ENCODE assay signal across 9 cellular contexts in the genomic region with DNA sequence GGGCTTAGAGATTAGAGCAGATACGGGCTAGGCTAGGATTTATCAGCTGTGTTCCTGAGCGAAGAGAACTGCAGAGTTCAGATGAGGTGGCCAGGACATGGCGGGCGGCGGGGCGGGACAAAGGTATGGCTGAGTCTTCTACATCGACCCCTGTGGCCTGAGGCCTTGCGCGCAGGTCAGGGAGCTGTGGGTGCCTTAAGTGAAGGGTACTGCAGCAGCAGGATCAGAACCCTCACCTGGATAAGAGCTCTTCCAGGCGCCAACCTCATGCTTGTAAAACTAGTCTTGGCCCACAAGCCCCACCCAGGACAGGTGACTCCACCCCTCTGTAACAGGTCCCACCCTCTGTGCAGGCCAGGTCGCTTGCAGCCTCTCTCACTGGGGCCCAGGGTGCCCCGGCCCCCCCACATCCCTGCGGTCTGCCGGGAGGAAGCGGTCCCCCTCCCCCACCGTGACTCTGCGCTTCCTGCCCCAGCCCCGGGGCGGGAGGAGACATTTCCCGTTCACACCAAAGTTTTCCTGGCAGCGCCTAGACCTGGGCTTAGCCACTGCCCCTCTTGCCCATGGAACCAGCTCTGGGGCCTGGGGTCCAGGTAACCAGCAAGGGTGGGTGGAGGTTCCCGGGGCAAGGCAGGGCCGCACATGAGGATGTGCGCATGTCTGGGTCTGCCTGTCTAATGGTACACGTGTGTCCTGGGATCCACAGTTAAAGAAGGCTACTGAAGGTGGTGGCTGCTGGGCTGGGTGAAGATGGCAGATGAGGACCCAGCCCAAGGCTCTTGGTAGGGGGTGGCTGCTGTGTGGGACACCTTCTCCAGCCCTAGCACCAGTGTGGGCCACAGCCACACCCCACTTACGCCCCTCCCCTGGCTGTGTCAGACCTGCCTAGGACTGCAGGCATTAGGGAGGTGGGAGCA. TPM values are rescaled to one million over a fixed set of nuclear protein-coding genes. Genes with fewer than 3 reads are reported as not detected.
DNase-seq lines count a peak whose midpoint lies in the region; ATAC-seq and TF ChIP-seq lines count a peak whose summit lies in the region.
"Had no signal": no experiment of that assay in that cellular context is flagged by ENCODE, and none has a peak within 500 bp of the region (broad histone marks: within the 10 kb centered on the region; RNA-seq: fewer than 3 reads in every experiment).

No MANE protein-coding gene starts in this region.

- H3F3A ChIP-seq in OCI-LY1 (ENCODE audit: insufficient read depth, low read length): no peaks in the 10 kb centered on the region

- H3K4me3 ChIP-seq in OCI-LY1 (ENCODE audit: low read depth, low read length, poor library complexity, severe bottlenecking) (peak overlapping the region; percentile 29), iPS-18c (ENCODE audit: insufficient read depth, low read depth, low read length) (peak overlapping the region; percentile 20; the same call in 1 of the 2 replicates), BE2C (ENCODE audit: low read depth, low read length) (no peak overlapping the region)
- H3K4me3 ChIP-seq: PC-9 had no signal

- H3K27me3 ChIP-seq in OCI-LY1 (ENCODE audit: insufficient read depth, low read length) (no peaks in the 10 kb centered on the region), BE2C (no peaks in the 10 kb centered on the region)

- H3K9ac ChIP-seq in OCI-LY1 (ENCODE audit: low read length): peak overlapping the region; percentile 9; the same call in 1 of the 2 replicates

- H3K27ac ChIP-seq in OCI-LY1 (ENCODE audit: low read depth, low read length, poor library complexity, severe bottlenecking): peak overlapping the region; percentile 64
- H3K27ac ChIP-seq: PC-9 had no signal

- no peaks in the 10 kb centered on the region for H3K79me2 ChIP-seq in OCI-LY1 (ENCODE audit: insufficient read depth, low read length)

- H3K4me2 ChIP-seq in OCI-LY1 (ENCODE audit: low read length): peak overlapping the region; percentile 53
- H3K4me2 ChIP-seq: PC-9 had no signal

- peak; percentile 90 for DNase-seq in activated T-helper 1 cell treated with Interleukin-2 at 50 U/mL for 16 hours (ENCODE audit: low read depth)
- peak; percentile 70 for DNase-seq in stimulated activated CD8-positive, alpha-beta memory T cell treated with anti-CD3 and anti-CD28 coated beads, Interleukin-12 subunit alpha, Interleukin-12 subunit beta, amount 100 ng/mL, for 4 hours (ENCODE audit: low read depth)
- DNase-seq in BE2C: no peak
- DNase-seq in NCI-H748 treated with DMSO at 0.1 percent for 48 hours (lab: John Stamatoyannopoulos, UW): no peak

- H3K36me3 ChIP-seq in OCI-LY1 (ENCODE audit: insufficient read depth, low read length) (peaks cover 4% of the 10 kb centered on the region; the same call in 1 of the 2 replicates), BE2C (no peaks in the 10 kb centered on the region)

- no peak overlapping the region for H2AFZ ChIP-seq in OCI-LY1 (ENCODE audit: low read length)
- H2AFZ ChIP-seq: PC-9 had no signal

- H3K4me1 ChIP-seq in OCI-LY1 (ENCODE audit: insufficient read depth, low read length, severe bottlenecking): peaks cover 38% of the 10 kb centered on the region
- H3K4me1 ChIP-seq in BE2C: no peaks in the 10 kb centered on the region

- ATAC-seq in GM18498 (IDR thresholded peaks at IDR 0.05; ENCODE audit: unreplicated experiment) (peak; percentile 67), HG02870 (IDR thresholded peaks at IDR 0.05; ENCODE audit: unreplicated experiment) (peak; percentile 57)

- no peaks in the 10 kb centered on the region for H3K9me2 ChIP-seq in OCI-LY1 (ENCODE audit: low read depth, low read length)

- H3K9me3 ChIP-seq in OCI-LY1 (ENCODE audit: low read length) (no peaks in the 10 kb centered on the region), iPS-18c (ENCODE audit: control insufficient read depth, insufficient read depth, low read length) (no peaks in the 10 kb centered on the region), BE2C (no peaks in the 10 kb centered on the region)

- H4K20me1 ChIP-seq in OCI-LY1 (ENCODE audit: insufficient read depth, low read length): no peaks in the 10 kb centered on the region

- TF ChIP-seq CTCF in OCI-LY1 (IDR thresholded peaks at IDR 0.05; ENCODE audit: low read length): no peak
- TF ChIP-seq CTCF in BE2C (IDR thresholded peaks at IDR 0.05; ENCODE audit: low read depth, low read length): no peak

RNA-seq across cellular contexts. Expression of a gene that starts 8.3 kb away (rescaled TPM):
- polyA plus RNA-seq in BE2C (2012; ENCODE audit: insufficient read depth, insufficient read length, low read depth): 16.3 TPM

RNA-seq across cellular contexts. Expression of a gene that starts 11.2 kb away (rescaled TPM):
- 80.9 TPM for polyA plus RNA-seq in BE2C (2012; ENCODE audit: insufficient read depth, insufficient read length, low read depth)

Comparison
In these comparisons a context has a peak if more than half of its experiments do, and no peak if none do; other contexts are left out.
1. DNase-seq: peak in activated T-helper 1 cell treated with Interleukin-2 at 50 U/mL for 16 hours (single experiment) and stimulated activated CD8-positive, alpha-beta memory T cell treated with anti-CD3 and anti-CD28 coated beads, Interleukin-12 subunit alpha, Interleukin-12 subunit beta, amount 100 ng/mL, for 4 hours (single experiment); none in BE2C (single experiment) and NCI-H748 treated with DMSO at 0.1 percent for 48 hours (single experiment).